ENCODE assay signal across 15 cellular contexts in genomic region chr17:63598284-63598683, GRCh38.
"Had no signal": no experiment of that assay in that cellular context is flagged by ENCODE, and none has a peak within 500 bp of the region (broad histone marks: within the 10 kb centered on the region; RNA-seq: fewer than 3 reads in every experiment).

No MANE protein-coding gene starts in this region.

- H3K27me3 Mint-ChIP-seq: progenitor cell of endocrine pancreas had no signal

- H3K27ac ChIP-seq: dorsolateral prefrontal cortex, foreskin keratinocyte, tibial nerve had no signal

- H3K27me3 ChIP-seq: dorsolateral prefrontal cortex, foreskin keratinocyte, tibial nerve had no signal

- H3K9me3 Mint-ChIP-seq: activated T-helper 2 cell treated with anti-CD3 and anti-CD28 coated beads, Interferon-gamma antibody, Interleukin-2, Interleukin-4, amounts not matched to agents 10 μg/mL and 5 μg/mL and 100 μg/mL, durations not matched to agents 14 hours and 24 hours and 36 hours; nephron had no signal

- FAIRE-seq: small intestine had no signal

- H3K27ac Mint-ChIP-seq: activated T-helper 2 cell treated with anti-CD3 and anti-CD28 coated beads, Interferon-gamma antibody, Interleukin-2, Interleukin-4, amounts not matched to agents 10 μg/mL and 5 μg/mL and 100 μg/mL, durations not matched to agents 14 hours and 24 hours and 36 hours had no signal

- H3K9me3 ChIP-seq: mucosa of descending colon, tibial nerve had no signal

- H3K4me1 ChIP-seq: foreskin keratinocyte had no signal

- ATAC-seq: foreskin keratinocyte, mucosa of descending colon, right cardiac atrium had no signal

- DNase-seq: activated CD4-positive, alpha-beta T cell treated with anti-CD3 and anti-CD28 coated beads for 48 hours; activated naive CD4-positive, alpha-beta T cell treated with anti-CD3 and anti-CD28 coated beads, Interleukin-2, amount 50 U/mL, for 16 hours; dorsolateral prefrontal cortex; foreskin keratinocyte; mammary epithelial cell; mucosa of descending colon; occipital lobe; right cardiac atrium; small intestine; SW 1271; T1000 had no signal

- H3K4me3 ChIP-seq: dorsolateral prefrontal cortex, mucosa of descending colon, tibial nerve had no signal
